In the genomic region with DNA sequence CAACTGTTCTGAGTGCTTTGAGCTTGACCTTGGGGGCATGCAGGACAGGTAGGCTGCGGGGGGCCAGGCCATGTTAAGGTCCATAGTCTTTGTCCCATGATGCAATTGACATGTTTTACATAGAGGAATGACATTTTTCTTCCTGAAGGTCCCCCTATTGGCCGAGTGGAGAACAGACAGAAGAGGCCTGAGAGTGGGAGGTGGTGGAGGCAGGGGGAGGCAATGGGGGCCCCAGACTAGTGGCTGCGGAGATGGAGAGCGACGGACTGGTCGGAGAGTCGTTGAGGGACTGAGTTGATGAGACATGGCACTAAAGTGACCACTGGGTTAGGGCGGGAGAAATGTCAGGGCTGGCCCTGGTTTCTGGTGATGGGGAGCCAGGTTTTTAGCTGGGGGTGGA, we compare ENCODE assay signal across 1 cellular context. TPM values are rescaled to one million over a fixed set of nuclear protein-coding genes. Genes with fewer than 3 reads are reported as not detected.
"Had no signal": no experiment of that assay in that cellular context is flagged by ENCODE, and none has a peak within 500 bp of the region (broad histone marks: within the 10 kb centered on the region; RNA-seq: fewer than 3 reads in every experiment).

No MANE protein-coding gene starts in this region.

RNA-seq across cellular contexts. Expression of gene ABCC6, which starts 48.4 kb away (rescaled TPM):
- polyA plus RNA-seq: neural cell had no signal
